27 cellular contexts compared by ENCODE assay signal in the genomic region with DNA sequence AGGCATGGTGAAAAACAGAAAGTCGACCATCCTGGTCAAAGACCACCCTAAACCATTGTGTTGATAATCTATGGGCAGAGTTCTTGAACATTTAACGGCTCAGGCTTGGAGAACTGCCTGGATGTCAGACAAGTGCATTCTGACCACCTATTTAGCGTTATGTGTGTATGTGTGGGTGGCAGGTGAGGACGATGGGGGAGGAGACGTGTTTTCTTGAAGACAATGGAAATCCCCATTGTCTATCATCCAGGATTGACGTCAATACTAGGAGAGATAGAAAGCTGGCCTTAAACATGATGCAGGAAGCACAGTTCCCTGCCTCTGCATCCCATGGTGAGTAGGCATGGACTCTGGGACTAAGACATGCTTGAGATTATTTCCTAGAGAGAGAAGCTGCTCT.
"Had no signal": no experiment of that assay in that cellular context is flagged by ENCODE, and none has a peak within 500 bp of the region (broad histone marks: within the 10 kb centered on the region; RNA-seq: fewer than 3 reads in every experiment).

No MANE protein-coding gene starts in this region.

- H3K27me3 ChIP-seq: colonic mucosa, esophagus squamous epithelium, heart right ventricle, left lung, neural progenitor cell, right atrium auricular region, testis, transverse colon had no signal

- H3K36me3 Mint-ChIP-seq: activated naive CD4-positive, alpha-beta T cell treated with anti-CD3 and anti-CD28 coated beads, Interleukin-2, amount 50 U/mL, for 24 hours; naive thymus-derived CD8-positive, alpha-beta T cell; stimulated activated naive B cell treated with anti-CD40 and anti-IgM and Interleukin-4, amounts not matched to agents 10 μg/mL and 1 μg/mL and 100 μg/mL, for 72 hours had no signal

- H3K36me3 ChIP-seq: colonic mucosa, esophagus squamous epithelium, heart right ventricle, left lung, lower lobe of right lung, neural progenitor cell, right atrium auricular region, transverse colon had no signal

- FAIRE-seq: endometrium had no signal

- H3K9me3 Mint-ChIP-seq: activated naive CD4-positive, alpha-beta T cell treated with anti-CD3 and anti-CD28 coated beads, Interleukin-2, amount 50 U/mL, for 24 hours; neural progenitor cell; stimulated activated naive B cell treated with anti-CD40 and anti-IgM and Interleukin-4, amounts not matched to agents 10 μg/mL and 1 μg/mL and 100 μg/mL, for 72 hours; T-helper 2 cell treated with Interferon-gamma antibody and Interleukin-4, amounts not matched to agents 5 μg/mL and 100 μg/mL, for 36 hours had no signal

- H3K27ac ChIP-seq: colonic mucosa, left lung, lower lobe of right lung, neural progenitor cell, right atrium auricular region, testis, transverse colon had no signal

- DNase-seq: activated CD4-positive, alpha-beta T cell treated with anti-CD3 and anti-CD28 coated beads for 4 hours; activated CD4-positive, CD25-positive, alpha-beta regulatory T cell; activated CD8-positive, alpha-beta memory T cell treated with anti-CD3 and anti-CD28 coated beads for 24 hours; activated naive CD8-positive, alpha-beta T cell treated with anti-CD3 and anti-CD28 coated beads, Interleukin-2, amount 50 U/mL, for 24 hours; colonic mucosa; effector CD8-positive, alpha-beta T cell; esophagus squamous epithelium; foreskin melanocyte; heart right ventricle; left lung; lower lobe of right lung; mesenchymal stem cell; naive thymus-derived CD8-positive, alpha-beta T cell; stimulated activated CD4-positive, alpha-beta T cell treated with anti-CD3 and anti-CD28 coated beads, Interleukin-1b, Interleukin-23, amount 100 ng/mL, for 48 hours; stimulated activated CD4-positive, alpha-beta T cell treated with anti-CD3 and anti-CD28 coated beads, Interleukin-4, amount 100 ng/mL, for 4 hours; stimulated activated CD8-positive, alpha-beta memory T cell treated with anti-CD3 and anti-CD28 coated beads, Interleukin-4, amount 100 ng/mL, for 48 hours; stimulated activated naive B cell treated with anti-CD40 and anti-IgM and Interleukin-4, amounts not matched to agents 10 μg/mL and 1 μg/mL and 100 μg/mL, for 72 hours; T-helper 1 cell; testis; transverse colon had no signal

- H3K27ac Mint-ChIP-seq: activated naive CD4-positive, alpha-beta T cell treated with anti-CD3 and anti-CD28 coated beads, Interleukin-2, amount 50 U/mL, for 24 hours; activated naive CD8-positive, alpha-beta T cell treated with anti-CD3 and anti-CD28 coated beads, Interleukin-2, amount 50 U/mL, for 24 hours; activated T-helper 2 cell treated with anti-CD3 and anti-CD28 coated beads, Interferon-gamma antibody, Interleukin-2, Interleukin-4, amounts not matched to agents 10 μg/mL and 5 μg/mL and 100 μg/mL, durations not matched to agents 14 hours and 24 hours and 36 hours; naive thymus-derived CD8-positive, alpha-beta T cell; neural progenitor cell; stimulated activated naive B cell treated with anti-CD40 and anti-IgM and Interleukin-4, amounts not matched to agents 10 μg/mL and 1 μg/mL and 100 μg/mL, for 72 hours; T-helper 2 cell treated with Interferon-gamma antibody and Interleukin-4, amounts not matched to agents 5 μg/mL and 100 μg/mL, for 36 hours had no signal

- H3K4me3 ChIP-seq: colonic mucosa, esophagus squamous epithelium, heart right ventricle, left lung, lower lobe of right lung, neural progenitor cell, right atrium auricular region, smooth muscle cell, testis, transverse colon had no signal

- H3K4me1 Mint-ChIP-seq: naive thymus-derived CD8-positive, alpha-beta T cell; stimulated activated naive B cell treated with anti-CD40 and anti-IgM and Interleukin-4, amounts not matched to agents 10 μg/mL and 1 μg/mL and 100 μg/mL, for 72 hours had no signal

- H3K4me3 Mint-ChIP-seq: activated naive CD4-positive, alpha-beta T cell treated with anti-CD3 and anti-CD28 coated beads, Interleukin-2, amount 50 U/mL, for 24 hours; activated naive CD8-positive, alpha-beta T cell treated with anti-CD3 and anti-CD28 coated beads, Interleukin-2, amount 50 U/mL, for 24 hours; naive thymus-derived CD8-positive, alpha-beta T cell; neural progenitor cell; stimulated activated naive B cell treated with anti-CD40 and anti-IgM and Interleukin-4, amounts not matched to agents 10 μg/mL and 1 μg/mL and 100 μg/mL, for 72 hours; T-helper 2 cell treated with Interferon-gamma antibody and Interleukin-4, amounts not matched to agents 5 μg/mL and 100 μg/mL, for 36 hours had no signal
